In genomic region chr10:87641065-87641464, GRCh38 we compare ENCODE assay signal across 8 cellular contexts.
"Had no signal": no experiment of that assay in that cellular context is flagged by ENCODE, and none has a peak within 500 bp of the region (broad histone marks: within the 10 kb centered on the region; RNA-seq: fewer than 3 reads in every experiment).

No MANE protein-coding gene starts in this region.

- H2AFZ ChIP-seq: GM23338 had no signal

- H3K27ac ChIP-seq: HL-60 had no signal

- ATAC-seq: GM23338, K562 had no signal

- DNase-seq: H9, HCEC 1CT, IMR-90, KG1 had no signal

- H3K4me3 ChIP-seq: GM23338, K562 had no signal

- FAIRE-seq: H54, K562 had no signal

- H3K4me3 Mint-ChIP-seq: GM23338, H9 had no signal

- H3K27ac Mint-ChIP-seq: GM23338 had no signal

- H3K4me2 ChIP-seq: GM23338 had no signal
